Comparison of ENCODE assay signal across 8 cellular contexts in the genomic region with DNA sequence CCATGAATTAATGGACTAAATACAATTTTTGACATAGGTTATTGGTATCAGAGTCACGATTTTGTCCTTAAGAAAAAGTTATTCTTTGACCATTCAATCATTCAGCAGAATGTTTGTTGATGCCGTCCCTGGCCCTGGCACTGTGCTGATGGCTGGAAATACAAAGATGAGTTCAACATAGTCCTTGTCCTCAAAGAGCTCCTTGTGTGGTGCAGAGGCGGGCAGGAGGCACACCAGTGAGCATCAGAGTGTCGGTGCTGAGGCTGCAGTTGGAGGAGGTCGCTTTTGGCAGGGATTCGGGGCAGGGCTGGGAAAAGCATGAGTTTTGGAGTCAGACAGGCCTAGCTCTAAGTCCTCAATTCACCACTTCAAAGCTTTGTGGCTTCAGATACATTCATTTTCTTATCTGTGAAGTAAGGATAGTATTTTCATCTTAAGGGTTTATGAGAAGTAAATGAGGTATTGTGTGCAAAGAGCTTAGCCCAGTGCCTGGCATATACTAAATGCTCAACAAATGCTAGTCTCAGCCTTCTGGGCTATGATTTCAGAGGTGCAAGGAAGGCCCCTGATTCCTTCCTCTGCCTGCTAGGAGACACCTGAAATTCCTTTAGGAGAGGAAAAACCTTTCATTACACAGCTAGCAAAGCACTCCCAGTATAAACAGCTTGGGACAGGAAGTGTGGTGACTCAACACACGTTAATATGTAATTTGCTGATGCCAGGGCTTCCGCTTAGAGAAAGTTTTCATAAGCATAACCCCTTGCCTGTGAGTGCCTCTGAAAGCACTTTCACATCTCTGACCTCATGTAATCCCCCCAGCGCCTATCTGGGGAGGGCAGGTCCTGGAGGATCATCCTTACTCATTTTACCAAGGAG.
DNase-seq lines count a peak whose midpoint lies in the region; ATAC-seq, FAIRE-seq and TF ChIP-seq lines count a peak whose summit lies in the region.

No MANE protein-coding gene starts in this region.

- POLR2A ChIA-PET in HepG2 (lab: Yijun Ruan, JAX): no interaction called here

- TF ChIP-seq CTCF in HepG2 (CRISPR knock-in tag; IDR thresholded peaks at IDR 0.05) (no peak), endothelial cell (IDR thresholded peaks at IDR 0.05; ENCODE audit: unreplicated experiment) (no peak)

- no peak overlapping the region; the same call in 1 of the 2 replicates for H3K9ac ChIP-seq in HepG2 (ENCODE audit: insufficient read depth, low read depth, low read length)

- ATAC-seq in GM18511 (IDR thresholded peaks at IDR 0.05; ENCODE audit: unreplicated experiment): peak; percentile 83
- ATAC-seq in HG03175 (IDR thresholded peaks at IDR 0.05; ENCODE audit: unreplicated experiment): peak; percentile 88
- ATAC-seq in HepG2: peak; percentile 86
- ATAC-seq in GM19455 (IDR thresholded peaks at IDR 0.05; ENCODE audit: unreplicated experiment): no peak

- TF ChIP-seq RAD21 in HepG2 (CRISPR knock-in tag; IDR thresholded peaks at IDR 0.05): no peak

- no peaks in the 10 kb centered on the region for H3K36me3 ChIP-seq in HepG2 (replicated peaks in 1 of 2; ENCODE audit: control insufficient read depth in 1 of 2, insufficient read depth in 2 of 2, low read length in 2 of 2)
- H3K36me3 ChIP-seq in H7 (replicated peaks; ENCODE audit: control insufficient read depth, insufficient read depth, low read length): no peaks in the 10 kb centered on the region

- peak overlapping the region; percentile 47 for H3K4me2 ChIP-seq in HepG2 (ENCODE audit: low read depth, low read length)

- in situ Hi-C loops in HepG2 (cut with HindIII; ENCODE audit: extremely low pct_ligation_motif_present, low pct_unique_long_range_greater_than_20kb): no loop called here

- peaks cover 10% of the 10 kb centered on the region for H3K27me3 Mint-ChIP-seq in endothelial cell (ENCODE audit: unreplicated experiment)

- TF ChIP-seq POLR2A in HepG2 (IDR thresholded peaks at IDR 0.05; ENCODE audit: insufficient read depth in 1 of 2, low read depth in 2 of 2, low read length in 2 of 2): no peak

- TF ChIP-seq EP300 in HepG2 (IDR thresholded peaks at IDR 0.05; ENCODE audit: low read depth in 2 of 2, low read length in 2 of 2) (peak in 1 of 2 experiments; percentile 22; a peak in 1 of 4 replicates), HepG2 (CRISPR knock-in tag; IDR thresholded peaks at IDR 0.05; ENCODE audit: borderline replicate concordance) (no peak)

- H3K9me3 ChIP-seq in HepG2 (ENCODE audit: low read length): no peaks in the 10 kb centered on the region

- DNase-seq in amygdala (lab: John Stamatoyannopoulos, UW) (peak in 48 of 56 donors; percentile 9 to 89 (median 59)), HepG2 (ENCODE audit: low spot score) (peak; percentile 83), H7 (no peak), SIG-M5 treated with dmso at 0.1 percent for 504 hours (lab: John Stamatoyannopoulos, UW; ENCODE audit: unreplicated experiment) (no peak), endothelial cell (ENCODE audit: low spot score) (no peak)

- CTCF ChIA-PET in HepG2 (lab: Yijun Ruan, JAX; ENCODE audit: low intra/inter-chr PET ratio, low total read pairs): no interaction called here

- peaks cover 3% of the 10 kb centered on the region for H3K36me3 Mint-ChIP-seq in endothelial cell (ENCODE audit: low read depth, unreplicated experiment)

- no peaks in the 10 kb centered on the region for H4K20me1 ChIP-seq in HepG2 (ENCODE audit: insufficient read depth, low read length)

- H2AFZ ChIP-seq in HepG2 (ENCODE audit: low read length): no peak overlapping the region

- H3K4me3 Mint-ChIP-seq in endothelial cell (ENCODE audit: unreplicated experiment): no peak overlapping the region

- FAIRE-seq in HepG2 (lab: Jason Lieb, UNC): no peak

- H3K4me1 Mint-ChIP-seq in endothelial cell (ENCODE audit: unreplicated experiment): peaks cover 19% of the 10 kb centered on the region

- H3K27me3 ChIP-seq in HepG2 (ENCODE audit: control insufficient read depth in 1 of 2, insufficient read depth in 2 of 2, low read length in 2 of 2) (peaks cover 1 to 26% of the 10 kb centered on the region in 2 experiments; a peak in 4 of 5 replicates), H7 (ENCODE audit: control insufficient read depth, insufficient read depth, low read length) (no peaks in the 10 kb centered on the region; the same call in 1 of the 2 replicates)

- peaks cover 48% of the 10 kb centered on the region for H3K4me1 ChIP-seq in HepG2 (ENCODE audit: insufficient read depth, low read length)

- no peak overlapping the region for H3K27ac ChIP-seq in HepG2 (ENCODE audit: extremely low read length, insufficient read depth, low read length)

- H3K79me2 ChIP-seq in HepG2 (ENCODE audit: insufficient read depth, low read length): no peaks in the 10 kb centered on the region

- no peak overlapping the region for H3K27ac Mint-ChIP-seq in endothelial cell (ENCODE audit: unreplicated experiment)

- no TSS peak for BruUV-seq in HepG2 (replicated peaks; lab: Mats Ljungman, UMichigan)

- intact Hi-C loops in HepG2 (cut with micrococcal nuclease; ENCODE audit: unreplicated experiment): no loop called here

- WGBS in HepG2 (ENCODE audit: low lambda C conversion rate): 18% methylated on average over 9 of the region's 9 CpGs

- H3K4me3 ChIP-seq in HepG2 (replicated peaks in 1 of 3; ENCODE audit: insufficient read depth in 1 of 3, low read depth in 2 of 3, low read length in 3 of 3): peak overlapping the region in 1 of 3 experiments; percentile 11; a peak in 1 of 6 replicates
- H3K4me3 ChIP-seq in H7 (ENCODE audit: insufficient read depth, low read depth, low read length): no peak overlapping the region

- H3K9me3 Mint-ChIP-seq in endothelial cell (ENCODE audit: unreplicated experiment): no peaks in the 10 kb centered on the region

TF ChIP-seq in HepG2, 621 proteins besides CTCF, POLR2A, EP300 and RAD21 (continues in another document):
- no peak for TF ChIP-seq AGO1 (IDR thresholded peaks at IDR 0.05; ENCODE audit: low read depth, low read length, poor library complexity, severe bottlenecking)
- TF ChIP-seq ZNF331 (CRISPR knock-in tag; IDR thresholded peaks at IDR 0.05): no peak
- no peak for TF ChIP-seq ZNF615 (CRISPR knock-in tag; IDR thresholded peaks at IDR 0.05; ENCODE audit: borderline replicate concordance)
- TF ChIP-seq MIER3 (CRISPR knock-in tag; IDR thresholded peaks at IDR 0.05; ENCODE audit: borderline replicate concordance): no peak
- TF ChIP-seq ZFP1 (CRISPR knock-in tag; IDR thresholded peaks at IDR 0.05): no peak
- TF ChIP-seq, protein P1, sequence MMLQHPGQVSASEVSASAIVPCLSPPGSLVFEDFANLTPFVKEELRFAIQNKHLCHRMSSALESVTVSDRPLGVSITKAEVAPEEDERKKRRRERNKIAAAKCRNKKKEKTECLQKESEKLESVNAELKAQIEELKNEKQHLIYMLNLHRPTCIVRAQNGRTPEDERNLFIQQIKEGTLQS (CRISPR knock-in tag; IDR thresholded peaks at IDR 0.05): no peak
- TF ChIP-seq, protein P2, sequence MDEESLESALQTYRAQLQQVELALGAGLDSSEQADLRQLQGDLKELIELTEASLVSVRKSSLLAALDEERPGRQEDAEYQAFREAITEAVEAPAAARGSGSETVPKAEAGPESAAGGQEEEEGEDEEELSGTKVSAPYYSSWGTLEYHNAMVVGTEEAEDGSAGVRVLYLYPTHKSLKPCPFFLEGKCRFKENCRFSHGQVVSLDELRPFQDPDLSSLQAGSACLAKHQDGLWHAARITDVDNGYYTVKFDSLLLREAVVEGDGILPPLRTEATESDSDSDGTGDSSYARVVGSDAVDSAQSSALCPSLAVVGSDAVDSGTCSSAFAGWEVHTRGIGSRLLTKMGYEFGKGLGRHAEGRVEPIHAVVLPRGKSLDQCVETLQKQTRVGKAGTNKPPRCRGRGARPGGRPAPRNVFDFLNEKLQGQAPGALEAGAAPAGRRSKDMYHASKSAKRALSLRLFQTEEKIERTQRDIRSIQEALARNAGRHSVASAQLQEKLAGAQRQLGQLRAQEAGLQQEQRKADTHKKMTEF (CRISPR knock-in tag; IDR thresholded peaks at IDR 0.05): no peak
- no peak for TF ChIP-seq ARNT (IDR thresholded peaks at IDR 0.05)
- TF ChIP-seq, protein P3, sequence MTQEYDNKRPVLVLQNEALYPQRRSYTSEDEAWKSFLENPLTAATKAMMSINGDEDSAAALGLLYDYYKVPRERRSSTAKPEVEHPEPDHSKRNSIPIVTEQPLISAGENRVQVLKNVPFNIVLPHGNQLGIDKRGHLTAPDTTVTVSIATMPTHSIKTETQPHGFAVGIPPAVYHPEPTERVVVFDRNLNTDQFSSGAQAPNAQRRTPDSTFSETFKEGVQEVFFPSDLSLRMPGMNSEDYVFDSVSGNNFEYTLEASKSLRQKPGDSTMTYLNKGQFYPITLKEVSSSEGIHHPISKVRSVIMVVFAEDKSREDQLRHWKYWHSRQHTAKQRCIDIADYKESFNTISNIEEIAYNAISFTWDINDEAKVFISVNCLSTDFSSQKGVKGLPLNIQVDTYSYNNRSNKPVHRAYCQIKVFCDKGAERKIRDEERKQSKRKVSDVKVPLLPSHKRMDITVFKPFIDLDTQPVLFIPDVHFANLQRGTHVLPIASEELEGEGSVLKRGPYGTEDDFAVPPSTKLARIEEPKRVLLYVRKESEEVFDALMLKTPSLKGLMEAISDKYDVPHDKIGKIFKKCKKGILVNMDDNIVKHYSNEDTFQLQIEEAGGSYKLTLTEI (CRISPR knock-in tag; conservative IDR thresholded peaks at IDR 0.05): no peak
- TF ChIP-seq, protein P4, sequence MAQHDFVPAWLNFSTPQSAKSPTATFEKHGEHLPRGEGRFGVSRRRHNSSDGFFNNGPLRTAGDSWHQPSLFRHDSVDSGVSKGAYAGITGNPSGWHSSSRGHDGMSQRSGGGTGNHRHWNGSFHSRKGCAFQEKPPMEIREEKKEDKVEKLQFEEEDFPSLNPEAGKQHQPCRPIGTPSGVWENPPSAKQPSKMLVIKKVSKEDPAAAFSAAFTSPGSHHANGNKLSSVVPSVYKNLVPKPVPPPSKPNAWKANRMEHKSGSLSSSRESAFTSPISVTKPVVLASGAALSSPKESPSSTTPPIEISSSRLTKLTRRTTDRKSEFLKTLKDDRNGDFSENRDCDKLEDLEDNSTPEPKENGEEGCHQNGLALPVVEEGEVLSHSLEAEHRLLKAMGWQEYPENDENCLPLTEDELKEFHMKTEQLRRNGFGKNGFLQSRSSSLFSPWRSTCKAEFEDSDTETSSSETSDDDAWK (CRISPR knock-in tag; IDR thresholded peaks at IDR 0.05): no peak
- no peak for TF ChIP-seq TEAD2 (CRISPR knock-in tag; IDR thresholded peaks at IDR 0.05)
- TF ChIP-seq, protein P5, sequence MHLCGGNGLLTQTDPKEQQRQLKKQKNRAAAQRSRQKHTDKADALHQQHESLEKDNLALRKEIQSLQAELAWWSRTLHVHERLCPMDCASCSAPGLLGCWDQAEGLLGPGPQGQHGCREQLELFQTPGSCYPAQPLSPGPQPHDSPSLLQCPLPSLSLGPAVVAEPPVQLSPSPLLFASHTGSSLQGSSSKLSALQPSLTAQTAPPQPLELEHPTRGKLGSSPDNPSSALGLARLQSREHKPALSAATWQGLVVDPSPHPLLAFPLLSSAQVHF (CRISPR knock-in tag; IDR thresholded peaks at IDR 0.05): no peak
- no peak for TF ChIP-seq ZNF746 (CRISPR knock-in tag; IDR thresholded peaks at IDR 0.05)
- no peak for TF ChIP-seq ZNF598 (CRISPR knock-in tag; IDR thresholded peaks at IDR 0.05; ENCODE audit: borderline replicate concordance)

Comparison
In these comparisons a context has a peak if more than half of its experiments do, and no peak if none do; other contexts are left out.
1. DNase-seq: peak in amygdala (48 of 56) and HepG2 (single experiment); none in H7 (single experiment), SIG-M5 treated with dmso at 0.1 percent for 504 hours (single experiment) and endothelial cell (single experiment).